8 cellular contexts compared by ENCODE assay signal in the genomic region with DNA sequence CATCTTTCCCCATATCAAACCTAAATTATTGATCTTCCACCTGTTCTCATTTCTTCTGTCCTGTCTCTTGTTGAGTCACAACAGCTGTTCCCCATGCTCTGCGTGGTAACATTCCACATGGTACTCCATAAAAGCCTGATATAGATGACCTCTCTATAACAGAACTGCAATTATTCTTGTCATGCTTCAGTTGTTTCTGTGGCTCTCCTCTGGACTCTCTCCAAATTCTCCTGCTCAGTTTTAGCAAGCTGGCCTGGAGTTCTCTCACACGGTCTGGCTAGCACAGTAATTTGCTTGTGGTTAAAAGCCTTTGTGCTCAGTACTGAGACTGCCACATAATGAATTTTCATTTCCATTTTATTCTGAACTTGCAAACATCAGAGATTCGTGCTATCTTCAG. TPM values are rescaled to one million over a fixed set of nuclear protein-coding genes. Genes with fewer than 3 reads are reported as not detected.
DNase-seq lines count a peak whose midpoint lies in the region; ATAC-seq and TF ChIP-seq lines count a peak whose summit lies in the region.

No MANE protein-coding gene starts in this region.

- H3K4me1 Mint-ChIP-seq in activated CD8-positive, alpha-beta T cell treated with anti-CD3 and anti-CD28 coated beads, Interleukin-2, amount 10 ng/mL, durations not matched to agents 7 days and 5 days (ENCODE audit: low read depth), result no peaks in the 10 kb centered on the region

- no peaks in the 10 kb centered on the region for H3K27me3 Mint-ChIP-seq in activated CD8-positive, alpha-beta T cell treated with anti-CD3 and anti-CD28 coated beads, Interleukin-2, amount 10 ng/mL, durations not matched to agents 7 days and 5 days (ENCODE audit: low read depth)

- peaks cover 4% of the 10 kb centered on the region for H3K36me3 Mint-ChIP-seq in activated CD8-positive, alpha-beta T cell treated with anti-CD3 and anti-CD28 coated beads, Interleukin-2, amount 10 ng/mL, durations not matched to agents 7 days and 5 days (ENCODE audit: low read depth)

- TF ChIP-seq CTCF in LNCaP clone FGC (IDR thresholded peaks at IDR 0.05; ENCODE audit: control insufficient read depth, extremely low read depth, insufficient read depth), result no peak

- POLR2A ChIA-PET in activated CD8-positive, alpha-beta T cell treated with anti-CD3 and anti-CD28 coated beads, Interleukin-2, amount 10 ng/mL, durations not matched to agents 7 days and 5 days (lab: Charles Lee), result no interaction called here

- H3K4me3 Mint-ChIP-seq in activated CD8-positive, alpha-beta T cell treated with anti-CD3 and anti-CD28 coated beads, Interleukin-2, amount 10 ng/mL, durations not matched to agents 7 days and 5 days, result no peak overlapping the region

- no peak overlapping the region for H3K27ac Mint-ChIP-seq in activated CD8-positive, alpha-beta T cell treated with anti-CD3 and anti-CD28 coated beads, Interleukin-2, amount 10 ng/mL, durations not matched to agents 7 days and 5 days

- no peak overlapping the region for H3K4me3 ChIP-seq in LNCaP clone FGC (ENCODE audit: low read depth, low read length)

- CTCF ChIA-PET in activated CD8-positive, alpha-beta T cell treated with anti-CD3 and anti-CD28 coated beads, Interleukin-2, amount 10 ng/mL, durations not matched to agents 7 days and 5 days (lab: Charles Lee), result interaction anchor here (0.9 kb wide), 1 partner anchor 77 kb away, joined by 3 read pairs; no protein-coding TSS in a partner anchor

- DNase-seq in LNCaP clone FGC (ENCODE audit: low read depth) (peak; percentile 10), astrocyte of the hippocampus (ENCODE audit: low read depth, low spot score) (peak; percentile 97), non-pigmented ciliary epithelial cell (ENCODE audit: low read depth) (peak; percentile 79)
- DNase-seq in activated CD8-positive, alpha-beta T cell treated with anti-CD3 and anti-CD28 coated beads, Interleukin-2, amount 10 ng/mL, durations not matched to agents 7 days and 5 days, result no peak

- no peaks in the 10 kb centered on the region for H3K9me3 Mint-ChIP-seq in activated CD8-positive, alpha-beta T cell treated with anti-CD3 and anti-CD28 coated beads, Interleukin-2, amount 10 ng/mL, durations not matched to agents 7 days and 5 days (ENCODE audit: insufficient read depth)

- ATAC-seq in GM18498 (IDR thresholded peaks at IDR 0.05; ENCODE audit: unreplicated experiment), result peak; percentile 65
- ATAC-seq in HG03025 (IDR thresholded peaks at IDR 0.05; ENCODE audit: low FRiP score, unreplicated experiment), result no peak
- ATAC-seq in activated CD8-positive, alpha-beta T cell treated with anti-CD3 and anti-CD28 coated beads, Interleukin-2, amount 10 ng/mL, durations not matched to agents 7 days and 5 days, result no peak
- ATAC-seq in GM21381 (IDR thresholded peaks at IDR 0.05; ENCODE audit: unreplicated experiment), result no peak
- no peak for ATAC-seq in HG02973 (IDR thresholded peaks at IDR 0.05; ENCODE audit: unreplicated experiment)

RNA-seq across cellular contexts. Expression of gene LRRC39, which starts 10.6 kb away (rescaled TPM):
- under 1 TPM; 0.45 to 0.52 TPM for total RNA-seq in activated CD8-positive, alpha-beta T cell treated with anti-CD3 and anti-CD28 coated beads, Interleukin-2, amount 10 ng/mL, durations not matched to agents 7 days and 5 days

RNA-seq across cellular contexts. Expression of gene TRMT13, which starts 55.7 kb away (rescaled TPM):
- total RNA-seq in activated CD8-positive, alpha-beta T cell treated with anti-CD3 and anti-CD28 coated beads, Interleukin-2, amount 10 ng/mL, durations not matched to agents 7 days and 5 days, result 10 to 100 TPM; 17.0 to 17.4 TPM

RNA-seq across cellular contexts. Expression of gene SASS6, which starts 55.9 kb away (rescaled TPM):
- total RNA-seq in activated CD8-positive, alpha-beta T cell treated with anti-CD3 and anti-CD28 coated beads, Interleukin-2, amount 10 ng/mL, durations not matched to agents 7 days and 5 days, result 10 to 100 TPM; 16.4 to 17.7 TPM
